Comparison of ENCODE assay signal across 19 cellular contexts in genomic region chr4:162943263-162943662, GRCh38.
DNase-seq lines count a peak whose midpoint lies in the region; ATAC-seq, FAIRE-seq and TF ChIP-seq lines count a peak whose summit lies in the region.
"Had no signal": no experiment of that assay in that cellular context is flagged by ENCODE, and none has a peak within 500 bp of the region (broad histone marks: within the 10 kb centered on the region; RNA-seq: fewer than 3 reads in every experiment).

No MANE protein-coding gene starts in this region.

- no peak for TF ChIP-seq POLR2A in uterus (IDR thresholded peaks at IDR 0.05)
- TF ChIP-seq POLR2A in GM12892 (IDR thresholded peaks at IDR 0.05; ENCODE audit: low read depth, low read length) = no peak

- no peak overlapping the region for H2AFZ ChIP-seq in KMS-11 (ENCODE audit: low read depth)
- H2AFZ ChIP-seq in neural progenitor cell (replicated peaks) = no peak overlapping the region

- intact Hi-C loops in uterus (cut with DNase I; ENCODE audit: low total_unique reads) = no loop called here

- H3K4me3 Mint-ChIP-seq in chondrocyte (ENCODE audit: unreplicated experiment) (no peak overlapping the region), neural progenitor cell (no peak overlapping the region)

- ATAC-seq in HG02884 (IDR thresholded peaks at IDR 0.05; ENCODE audit: unreplicated experiment) = no peak
- ATAC-seq: K562 had no signal

- no peaks in the 10 kb centered on the region for H3K4me1 Mint-ChIP-seq in chondrocyte (ENCODE audit: low read depth)
- no peaks in the 10 kb centered on the region for H3K4me1 Mint-ChIP-seq in neural progenitor cell

- TF ChIP-seq CTCF in GM12872 (IDR thresholded peaks at IDR 0.05; ENCODE audit: insufficient read depth, low read depth, low read length) = 0 out of 3 replicates have a peak, but pooled peaks have one; percentile 2
- peak; percentile 37; the same call in 1 of the 2 replicates for TF ChIP-seq CTCF in KMS-11 (conservative IDR thresholded peaks at IDR 0.05; ENCODE audit: low read depth, low read length)
- TF ChIP-seq CTCF in chondrocyte (IDR thresholded peaks at IDR 0.05) = peak; percentile 34
- peak; percentile 33 for TF ChIP-seq CTCF in neural progenitor cell (IDR thresholded peaks at IDR 0.05)
- no peak for TF ChIP-seq CTCF in uterus (IDR thresholded peaks at IDR 0.05)

- H3K36me3 Mint-ChIP-seq in chondrocyte (ENCODE audit: low read depth) (no peaks in the 10 kb centered on the region), neural progenitor cell (no peaks in the 10 kb centered on the region)

- H3K4me2 ChIP-seq in KMS-11 (no peak overlapping the region), neural progenitor cell (no peak overlapping the region)

- H3K27ac Mint-ChIP-seq in chondrocyte (ENCODE audit: unreplicated experiment) (no peak overlapping the region), neural progenitor cell (no peak overlapping the region)

- DNase-seq in chondrocyte (ENCODE audit: low spot score) = no peak
- DNase-seq in neural progenitor cell (ENCODE audit: low spot score) = no peak
- no peak for DNase-seq in uterus
- no peak for DNase-seq in GM12892 (ENCODE audit: insufficient read length)
- DNase-seq: AML-193, COR-L47, GF-D8, MV-4-11, NCI-H1417, NCI-H187, NCI-H226, NCI-H526, Peyer's patch had no signal

- H3K9ac ChIP-seq in KMS-11 (no peak overlapping the region), neural progenitor cell (no peak overlapping the region)

- H3K4me1 ChIP-seq in KMS-11 (ENCODE audit: low read depth, poor library complexity, severe bottlenecking) (no peaks in the 10 kb centered on the region), neural progenitor cell (no peaks in the 10 kb centered on the region), uterus (no peaks in the 10 kb centered on the region)
- H3K4me1 ChIP-seq: Peyer's patch, SJSA1 had no signal

- H4K20me1 ChIP-seq in KMS-11 (ENCODE audit: insufficient read depth) = no peaks in the 10 kb centered on the region
- H4K20me1 ChIP-seq in neural progenitor cell (ENCODE audit: low read depth) = no peaks in the 10 kb centered on the region

- H3K27ac ChIP-seq in KMS-11 (no peak overlapping the region), neural progenitor cell (no peak overlapping the region), uterus (no peak overlapping the region)
- H3K27ac ChIP-seq: Peyer's patch, SJSA1 had no signal

- H3K9me3 Mint-ChIP-seq in chondrocyte (ENCODE audit: low read depth) = no peaks in the 10 kb centered on the region
- H3K9me3 Mint-ChIP-seq in neural progenitor cell = no peaks in the 10 kb centered on the region

- H3K79me2 ChIP-seq in KMS-11 (ENCODE audit: insufficient read depth, low read depth) (no peaks in the 10 kb centered on the region), neural progenitor cell (ENCODE audit: low read depth) (no peaks in the 10 kb centered on the region)

- H3K36me3 ChIP-seq in KMS-11 (ENCODE audit: insufficient read depth) = no peaks in the 10 kb centered on the region
- no peaks in the 10 kb centered on the region for H3K36me3 ChIP-seq in neural progenitor cell
- H3K36me3 ChIP-seq in uterus = no peaks in the 10 kb centered on the region
- H3K36me3 ChIP-seq: Peyer's patch, SJSA1 had no signal

- H3K27me3 Mint-ChIP-seq in chondrocyte (ENCODE audit: low read depth) (peaks cover 1% of the 10 kb centered on the region), neural progenitor cell (ENCODE audit: insufficient read depth, low read depth) (peaks cover 2% of the 10 kb centered on the region)

- FAIRE-seq in GM12892 (lab: Jason Lieb, UNC) = no peak
- FAIRE-seq: GM19239, K562 had no signal

- H3K4me3 ChIP-seq in KMS-11 (IDR thresholded peaks at IDR 0.05; ENCODE audit: insufficient read depth, low read depth, low read length) (no peak overlapping the region), neural progenitor cell (no peak overlapping the region), uterus (no peak overlapping the region)
- H3K4me3 ChIP-seq: K562, Peyer's patch, SJSA1 had no signal

- no peaks in the 10 kb centered on the region for H3K9me3 ChIP-seq in neural progenitor cell (ENCODE audit: low read depth)
- no peaks in the 10 kb centered on the region for H3K9me3 ChIP-seq in uterus
- H3K9me3 ChIP-seq: Peyer's patch, SJSA1 had no signal

- H3F3A ChIP-seq in neural progenitor cell (ENCODE audit: low read depth) = no peaks in the 10 kb centered on the region

- H3K27me3 ChIP-seq in KMS-11 (ENCODE audit: insufficient read depth, low read depth) = no peaks in the 10 kb centered on the region
- no peaks in the 10 kb centered on the region for H3K27me3 ChIP-seq in neural progenitor cell
- H3K27me3 ChIP-seq in uterus = no peaks in the 10 kb centered on the region
- H3K27me3 ChIP-seq: Peyer's patch, SJSA1 had no signal

Comparison
In these comparisons a context has a peak if more than half of its experiments do, and no peak if none do; other contexts are left out.
1. CTCF ChIP-seq: peak in GM12872 (single experiment), KMS-11 (single experiment), chondrocyte (single experiment) and neural progenitor cell (single experiment); none in uterus (0 of 4).